2 cellular contexts compared by ENCODE assay signal in genomic region chr17:80126449-80126715, GRCh38.
TF ChIP-seq lines count a peak whose summit lies in the region.

No MANE protein-coding gene starts in this region.

TF ChIP-seq in SK-N-SH, 30 proteins besides CTCF, POLR2A, EP300 and RAD21 (continued from another document):
- TF ChIP-seq FOSL2 (IDR thresholded peaks at IDR 0.05; ENCODE audit: borderline replicate concordance, low read depth) (no peak), NFIC (IDR thresholded peaks at IDR 0.05; ENCODE audit: borderline replicate concordance) (no peak), TEAD4 (IDR thresholded peaks at IDR 0.05; ENCODE audit: borderline replicate concordance, insufficient read depth) (no peak), CHD2 (IDR thresholded peaks at IDR 0.05; ENCODE audit: low read length, partially characterized antibody) (no peak), RXRA (IDR thresholded peaks at IDR 0.05; ENCODE audit: borderline replicate concordance, low read depth) (no peak), POLR2AphosphoS5 (IDR thresholded peaks at IDR 0.05; ENCODE audit: low read depth, low read length) (no peak), YY1 (IDR thresholded peaks at IDR 0.05; ENCODE audit: low read depth) (no peak), REST (IDR thresholded peaks at IDR 0.05; ENCODE audit: low read depth, low read length) (no peak), PBX3 (IDR thresholded peaks at IDR 0.05) (no peak), ELF1 (IDR thresholded peaks at IDR 0.05) (no peak), JUND (IDR thresholded peaks at IDR 0.05) (no peak), MAX (IDR thresholded peaks at IDR 0.05; ENCODE audit: low read depth) (no peak), FOXM1 (IDR thresholded peaks at IDR 0.05; ENCODE audit: low read depth) (no peak), TAF1 (IDR thresholded peaks at IDR 0.05; ENCODE audit: borderline replicate concordance, low read depth, low read length) (no peak), MXI1 (IDR thresholded peaks at IDR 0.05; ENCODE audit: low read depth, low read length) (no peak)

TF ChIP-seq in SK-N-SH treated with all-trans-retinoic acid at 6 μM for 48 hours, 23 proteins besides CTCF, POLR2A, EP300 and RAD21 (continued from another document):
- TF ChIP-seq CSRNP3 (CRISPR knock-in tag; IDR thresholded peaks at IDR 0.05) = no peak
- TF ChIP-seq OSR1 (CRISPR knock-in tag; IDR thresholded peaks at IDR 0.05) = no peak
- TF ChIP-seq PPARA (CRISPR knock-in tag; IDR thresholded peaks at IDR 0.05; ENCODE audit: borderline replicate concordance) = no peak
- no peak for TF ChIP-seq ISL1 (CRISPR knock-in tag; IDR thresholded peaks at IDR 0.05)
